Comparison of ENCODE assay signal across 1 cellular context in the genomic region with DNA sequence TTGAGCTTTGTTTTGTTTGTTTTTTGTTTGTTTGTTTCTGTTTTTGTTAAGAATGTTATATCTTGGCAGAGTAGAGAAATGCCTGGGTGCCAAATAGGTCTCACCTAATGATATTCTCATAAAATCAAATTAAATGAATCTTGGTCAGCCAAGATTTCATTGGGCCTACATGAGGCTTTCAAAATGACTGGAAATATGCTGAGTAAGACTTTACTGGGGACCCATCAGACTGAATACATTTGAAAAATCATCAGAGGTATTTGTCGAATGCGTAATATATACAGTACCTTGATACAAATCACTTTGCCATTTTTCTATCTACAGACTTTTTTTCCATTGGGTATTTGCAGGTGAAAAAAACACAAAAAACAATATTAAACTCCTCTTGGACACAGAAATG.
TF ChIP-seq lines count a peak whose summit lies in the region.

No MANE protein-coding gene starts in this region.

TF ChIP-seq in GM23338, 12 proteins besides CTCF, POLR2A, EP300 and RAD21:
- TF ChIP-seq, protein P1, sequence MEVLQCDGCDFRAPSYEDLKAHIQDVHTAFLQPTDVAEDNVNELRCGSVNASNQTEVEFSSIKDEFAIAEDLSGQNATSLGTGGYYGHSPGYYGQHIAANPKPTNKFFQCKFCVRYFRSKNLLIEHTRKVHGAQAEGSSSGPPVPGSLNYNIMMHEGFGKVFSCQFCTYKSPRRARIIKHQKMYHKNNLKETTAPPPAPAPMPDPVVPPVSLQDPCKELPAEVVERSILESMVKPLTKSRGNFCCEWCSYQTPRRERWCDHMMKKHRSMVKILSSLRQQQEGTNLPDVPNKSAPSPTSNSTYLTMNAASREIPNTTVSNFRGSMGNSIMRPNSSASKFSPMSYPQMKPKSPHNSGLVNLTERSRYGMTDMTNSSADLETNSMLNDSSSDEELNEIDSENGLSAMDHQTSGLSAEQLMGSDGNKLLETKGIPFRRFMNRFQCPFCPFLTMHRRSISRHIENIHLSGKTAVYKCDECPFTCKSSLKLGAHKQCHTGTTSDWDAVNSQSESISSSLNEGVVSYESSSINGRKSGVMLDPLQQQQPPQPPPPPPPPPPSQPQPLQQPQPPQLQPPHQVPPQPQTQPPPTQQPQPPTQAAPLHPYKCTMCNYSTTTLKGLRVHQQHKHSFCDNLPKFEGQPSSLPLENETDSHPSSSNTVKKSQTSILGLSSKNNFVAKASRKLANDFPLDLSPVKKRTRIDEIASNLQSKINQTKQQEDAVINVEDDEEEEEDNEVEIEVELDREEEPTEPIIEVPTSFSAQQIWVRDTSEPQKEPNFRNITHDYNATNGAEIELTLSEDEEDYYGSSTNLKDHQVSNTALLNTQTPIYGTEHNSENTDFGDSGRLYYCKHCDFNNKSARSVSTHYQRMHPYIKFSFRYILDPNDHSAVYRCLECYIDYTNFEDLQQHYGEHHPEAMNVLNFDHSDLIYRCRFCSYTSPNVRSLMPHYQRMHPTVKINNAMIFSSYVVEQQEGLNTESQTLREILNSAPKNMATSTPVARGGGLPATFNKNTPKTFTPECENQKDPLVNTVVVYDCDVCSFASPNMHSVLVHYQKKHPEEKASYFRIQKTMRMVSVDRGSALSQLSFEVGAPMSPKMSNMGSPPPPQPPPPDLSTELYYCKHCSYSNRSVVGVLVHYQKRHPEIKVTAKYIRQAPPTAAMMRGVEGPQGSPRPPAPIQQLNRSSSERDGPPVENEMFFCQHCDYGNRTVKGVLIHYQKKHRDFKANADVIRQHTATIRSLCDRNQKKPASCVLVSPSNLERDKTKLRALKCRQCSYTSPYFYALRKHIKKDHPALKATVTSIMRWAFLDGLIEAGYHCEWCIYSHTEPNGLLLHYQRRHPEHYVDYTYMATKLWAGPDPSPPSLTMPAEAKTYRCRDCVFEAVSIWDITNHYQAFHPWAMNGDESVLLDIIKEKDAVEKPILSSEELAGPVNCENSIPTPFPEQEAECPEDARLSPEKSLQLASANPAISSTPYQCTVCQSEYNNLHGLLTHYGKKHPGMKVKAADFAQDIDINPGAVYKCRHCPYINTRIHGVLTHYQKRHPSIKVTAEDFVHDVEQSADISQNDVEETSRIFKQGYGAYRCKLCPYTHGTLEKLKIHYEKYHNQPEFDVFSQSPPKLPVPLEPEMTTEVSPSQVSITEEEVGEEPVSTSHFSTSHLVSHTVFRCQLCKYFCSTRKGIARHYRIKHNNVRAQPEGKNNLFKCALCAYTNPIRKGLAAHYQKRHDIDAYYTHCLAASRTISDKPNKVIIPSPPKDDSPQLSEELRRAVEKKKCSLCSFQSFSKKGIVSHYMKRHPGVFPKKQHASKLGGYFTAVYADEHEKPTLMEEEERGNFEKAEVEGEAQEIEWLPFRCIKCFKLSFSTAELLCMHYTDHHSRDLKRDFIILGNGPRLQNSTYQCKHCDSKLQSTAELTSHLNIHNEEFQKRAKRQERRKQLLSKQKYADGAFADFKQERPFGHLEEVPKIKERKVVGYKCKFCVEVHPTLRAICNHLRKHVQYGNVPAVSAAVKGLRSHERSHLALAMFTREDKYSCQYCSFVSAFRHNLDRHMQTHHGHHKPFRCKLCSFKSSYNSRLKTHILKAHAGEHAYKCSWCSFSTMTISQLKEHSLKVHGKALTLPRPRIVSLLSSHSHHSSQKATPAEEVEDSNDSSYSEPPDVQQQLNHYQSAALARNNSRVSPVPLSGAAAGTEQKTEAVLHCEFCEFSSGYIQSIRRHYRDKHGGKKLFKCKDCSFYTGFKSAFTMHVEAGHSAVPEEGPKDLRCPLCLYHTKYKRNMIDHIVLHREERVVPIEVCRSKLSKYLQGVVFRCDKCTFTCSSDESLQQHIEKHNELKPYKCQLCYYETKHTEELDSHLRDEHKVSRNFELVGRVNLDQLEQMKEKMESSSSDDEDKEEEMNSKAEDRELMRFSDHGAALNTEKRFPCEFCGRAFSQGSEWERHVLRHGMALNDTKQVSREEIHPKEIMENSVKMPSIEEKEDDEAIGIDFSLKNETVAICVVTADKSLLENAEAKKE (CRISPR knock-in tag; IDR thresholded peaks at IDR 0.05) = no peak
- no peak for TF ChIP-seq EZH2phosphoT487 (IDR thresholded peaks at IDR 0.05; ENCODE audit: unreplicated experiment)
- TF ChIP-seq ZNF114 (CRISPR knock-in tag; IDR thresholded peaks at IDR 0.05) = no peak
- TF ChIP-seq, protein P2, sequence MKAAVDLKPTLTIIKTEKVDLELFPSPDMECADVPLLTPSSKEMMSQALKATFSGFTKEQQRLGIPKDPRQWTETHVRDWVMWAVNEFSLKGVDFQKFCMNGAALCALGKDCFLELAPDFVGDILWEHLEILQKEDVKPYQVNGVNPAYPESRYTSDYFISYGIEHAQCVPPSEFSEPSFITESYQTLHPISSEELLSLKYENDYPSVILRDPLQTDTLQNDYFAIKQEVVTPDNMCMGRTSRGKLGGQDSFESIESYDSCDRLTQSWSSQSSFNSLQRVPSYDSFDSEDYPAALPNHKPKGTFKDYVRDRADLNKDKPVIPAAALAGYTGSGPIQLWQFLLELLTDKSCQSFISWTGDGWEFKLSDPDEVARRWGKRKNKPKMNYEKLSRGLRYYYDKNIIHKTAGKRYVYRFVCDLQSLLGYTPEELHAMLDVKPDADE (IDR thresholded peaks at IDR 0.05) = no peak
- no peak for TF ChIP-seq JUNB (IDR thresholded peaks at IDR 0.05; ENCODE audit: unreplicated experiment)
- no peak for TF ChIP-seq STAT1 (IDR thresholded peaks at IDR 0.05; ENCODE audit: unreplicated experiment)
- no peak for TF ChIP-seq NANOG (IDR thresholded peaks at IDR 0.05; ENCODE audit: borderline replicate concordance)
- TF ChIP-seq EZH2 (IDR thresholded peaks at IDR 0.05; ENCODE audit: low read depth, unreplicated experiment) = no peak
- TF ChIP-seq CREB1 (CRISPR knock-in tag; IDR thresholded peaks at IDR 0.05; ENCODE audit: low read depth) = no peak
TF ChIP-seq in GM23338: peak in this region for 0.
